8 cellular contexts compared by ENCODE assay signal in the genomic region with DNA sequence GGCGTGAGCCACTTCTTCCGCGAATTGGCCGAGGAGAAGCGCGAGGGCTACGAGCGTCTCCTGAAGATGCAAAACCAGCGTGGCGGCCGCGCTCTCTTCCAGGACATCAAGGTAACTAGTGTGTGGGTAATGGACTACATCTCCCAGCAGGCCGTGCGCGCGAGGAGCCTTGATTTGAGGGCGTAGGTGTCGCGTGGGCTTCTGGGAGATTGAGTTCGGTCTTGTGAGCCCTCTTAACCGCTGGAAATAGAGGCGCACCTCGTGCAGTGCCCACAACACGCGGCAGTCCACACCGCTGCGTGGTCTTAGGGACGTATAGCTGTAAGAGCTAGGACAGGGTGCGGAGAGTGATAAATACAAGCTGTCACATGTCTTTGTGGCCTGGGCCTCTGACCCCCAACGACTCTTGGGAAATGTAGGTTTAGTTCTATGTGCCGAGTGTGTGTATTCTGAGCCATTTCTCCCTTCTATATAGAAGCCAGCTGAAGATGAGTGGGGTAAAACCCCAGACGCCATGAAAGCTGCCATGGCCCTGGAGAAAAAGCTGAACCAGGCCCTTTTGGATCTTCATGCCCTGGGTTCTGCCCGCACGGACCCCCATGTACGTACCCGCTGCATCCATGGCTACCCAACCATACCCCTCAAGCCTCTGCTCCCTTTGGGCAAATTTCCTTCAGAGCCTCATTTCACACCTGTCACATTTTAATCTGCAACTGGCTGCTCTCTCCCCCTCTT. TPM values are rescaled to one million over a fixed set of nuclear protein-coding genes. Genes with fewer than 3 reads are reported as not detected.
DNase-seq lines count a peak whose midpoint lies in the region; ATAC-seq and TF ChIP-seq lines count a peak whose summit lies in the region.

No MANE protein-coding gene starts in this region.

- H3K4me3 ChIP-seq in adipocyte (ENCODE audit: low read length) (peak overlapping the region; percentile 91), upper lobe of left lung (peak overlapping the region; percentile 80 to 97 (median 88))

- H3K27ac ChIP-seq in upper lobe of left lung, result peak overlapping the region; percentile 88 to 98 (median 90)

- H3K9me3 ChIP-seq in adipocyte (ENCODE audit: control insufficient read depth, low read length) (no peaks in the 10 kb centered on the region), upper lobe of left lung (no peaks in the 10 kb centered on the region)

- no peaks in the 10 kb centered on the region for H3K27me3 ChIP-seq in adipocyte (replicated peaks; ENCODE audit: control insufficient read depth, insufficient read depth, low read length)
- H3K27me3 ChIP-seq in upper lobe of left lung, result no peaks in the 10 kb centered on the region

- H3K36me3 ChIP-seq in adipocyte (ENCODE audit: control insufficient read depth, insufficient read depth, low read length, severe bottlenecking), result peaks cover 47% of the 10 kb centered on the region
- peaks cover 13 to 49% (median 32%) of the 10 kb centered on the region in 4 donors for H3K36me3 ChIP-seq in upper lobe of left lung

- intact Hi-C loops in cardiac septum (cut with DNase I), result loop anchor here (1.0 to 5.0 kb wide), 4 partner anchors 12 to 169 kb away; a partner anchor contains a TSS

- H3K4me1 ChIP-seq in adipocyte (ENCODE audit: control insufficient read depth, insufficient read depth, low read length) (peaks cover 61% of the 10 kb centered on the region), upper lobe of left lung (peaks cover 47 to 70% (median 54%) of the 10 kb centered on the region in 4 donors)

- no peak for TF ChIP-seq CTCF in upper lobe of left lung (IDR thresholded peaks at IDR 0.05)

- 7 to 17% methylated on average over 17 to 36 of the region's 36 CpGs for WGBS in upper lobe of left lung, 2 donors

- peak; percentile 67 for DNase-seq in DMS 273 treated with DMSO at 0.1 percent for 48 hours (lab: John Stamatoyannopoulos, UW)
- peak; percentile 85 for DNase-seq in H4 (ENCODE audit: low spot score)
- DNase-seq in NCI-H128 (lab: John Stamatoyannopoulos, UW; ENCODE audit: unreplicated experiment), result peak; percentile 75
- peak; percentile 84 for DNase-seq in T follicular helper cell (ENCODE audit: low read depth)
- DNase-seq in adipocyte (ENCODE audit: low read depth), result peak; percentile 80
- peak; percentile 92 for DNase-seq in cardiac septum (ENCODE audit: low spot score)
- DNase-seq in pons (ENCODE audit: low spot score), result peak; percentile 90
- peak; percentile 89 for DNase-seq in upper lobe of left lung

- peak in 1 of 4 donors; percentile 11 for TF ChIP-seq POLR2A in upper lobe of left lung (IDR thresholded peaks at IDR 0.05)

- TF ChIP-seq EP300 in upper lobe of left lung (IDR thresholded peaks at IDR 0.05), result no peak

- ATAC-seq in upper lobe of left lung (ENCODE audit: low FRiP score in 2 of 2), result peak; percentile 74 to 77

- H3K9ac ChIP-seq in adipocyte (ENCODE audit: low read length), result peak overlapping the region; percentile 95

RNA-seq across cellular contexts. Expression of a gene that starts 0.9 kb away (rescaled TPM):
- 22,782 and 25,960 TPM in 2 replicates for total RNA-seq in H4 (2014; rRNA removed; shearing (Covaris generic))
- total RNA-seq in cardiac septum (827 TPM), upper lobe of left lung (over 10,000 TPM in 3 of 6 donors, 1,000 to 10,000 TPM in 3; 5,928 to 23,282 (median 11,982) TPM)

RNA-seq across cellular contexts. Expression of a gene that starts 11.3 kb away (rescaled TPM):
- total RNA-seq in H4 (2014; rRNA removed; shearing (Covaris generic)), result 132 and 135 TPM in 2 replicates
- total RNA-seq in cardiac septum (25.6 TPM), upper lobe of left lung (100 to 1,000 TPM in 4 of 6 donors, 10 to 100 TPM in 2; 68.1 to 143 (median 112) TPM)

RNA-seq across cellular contexts. Expression of a gene that starts 27.1 kb away (rescaled TPM):
- 31.7 and 31.9 TPM in 2 replicates for total RNA-seq in H4 (2014; rRNA removed; shearing (Covaris generic))
- 175 TPM for total RNA-seq in cardiac septum
- 10 to 100 TPM; 26.4 to 79.6 (median 35.6) TPM for total RNA-seq in upper lobe of left lung

RNA-seq across cellular contexts. Expression of a gene that starts 27.7 kb away (rescaled TPM):
- 353 and 374 TPM in 2 replicates for total RNA-seq in H4 (2014; rRNA removed; shearing (Covaris generic))
- total RNA-seq in cardiac septum (39.2 TPM), upper lobe of left lung (100 to 1,000 TPM in 2 of 6 donors, 10 to 100 TPM in 4; 45.7 to 105 (median 70.6) TPM)

RNA-seq across cellular contexts. Expression of a gene that starts 32.5 kb away (rescaled TPM):
- total RNA-seq in H4 (2014; rRNA removed; shearing (Covaris generic)), result 0.27 TPM in 1 of 2 replicates, not detected in the other
- total RNA-seq in cardiac septum (not detected), upper lobe of left lung (1 to 10 TPM; 1.9 to 6.3 (median 2.8) TPM)

Comparison
In these comparisons a context has a peak if more than half of its experiments do, and no peak if none do; other contexts are left out.
1. Peak in every context shown above with its lines: DNase-seq, ATAC-seq, H3K4me3 ChIP-seq and H3K27ac ChIP-seq.